Comparison of ENCODE assay signal across 1 cellular context in the genomic region with DNA sequence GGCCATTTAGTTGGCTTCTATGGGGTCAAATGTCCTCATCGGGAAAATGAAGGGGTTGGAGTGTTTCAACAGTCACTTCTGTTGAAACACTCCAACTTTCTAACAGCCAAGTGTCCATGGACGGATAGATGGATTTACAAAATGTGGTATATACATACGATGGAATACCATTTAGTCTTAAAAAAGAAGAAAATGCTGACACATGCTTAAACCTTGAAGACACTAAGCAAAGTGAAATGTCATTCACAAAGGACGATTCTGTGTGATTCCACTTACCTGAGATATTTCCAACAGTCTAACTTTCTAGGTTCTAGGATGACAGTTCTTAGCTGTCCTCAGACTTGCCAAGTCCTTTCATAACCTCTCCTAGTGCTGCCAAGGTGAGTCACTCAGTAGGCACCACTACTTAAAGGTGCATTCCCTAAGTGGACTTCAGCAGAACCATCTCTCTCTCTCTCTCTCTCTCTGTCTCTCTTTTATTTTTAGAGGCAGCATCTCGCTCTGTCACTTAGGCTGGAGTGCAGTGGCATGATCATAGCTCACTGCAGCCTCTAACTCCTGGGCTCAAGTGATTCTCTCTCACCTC.
A peak's percentile ranks its signal among the peaks of the same experiment; 100 is the strongest.
TF ChIP-seq lines count a peak whose summit lies in the region.

No MANE protein-coding gene starts in this region.

TF ChIP-seq in IMR-90, 13 proteins besides CTCF, POLR2A, EP300 and RAD21:
- TF ChIP-seq MAFK (IDR thresholded peaks at IDR 0.05; ENCODE audit: low read depth, low read length) (peak; percentile 96), BHLHE40 (IDR thresholded peaks at IDR 0.05; ENCODE audit: low read depth, low read length) (no peak)
